Comparison of ENCODE assay signal across 30 cellular contexts in the genomic region with DNA sequence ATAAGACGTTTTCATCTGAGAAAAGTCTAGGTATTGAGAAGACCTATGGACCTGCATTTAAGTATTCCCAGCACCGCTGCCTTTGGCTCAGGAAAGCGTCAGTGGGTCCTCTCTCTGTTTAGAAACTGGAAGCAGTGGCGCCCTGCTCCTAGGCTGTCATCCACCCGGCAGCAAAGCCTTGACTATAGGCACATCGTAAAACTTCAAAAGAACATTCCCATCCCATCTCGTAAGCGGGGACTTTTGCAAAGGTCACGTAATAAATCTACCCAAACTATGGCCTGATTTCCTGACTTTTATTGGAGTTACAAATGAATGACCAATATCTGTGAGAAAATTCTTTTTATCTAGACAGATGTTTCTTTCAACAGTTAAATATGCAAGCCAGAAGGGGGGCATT.
"Had no signal": no experiment of that assay in that cellular context is flagged by ENCODE, and none has a peak within 500 bp of the region (broad histone marks: within the 10 kb centered on the region; RNA-seq: fewer than 3 reads in every experiment).

No MANE protein-coding gene starts in this region.

- H3K27ac Mint-ChIP-seq: dendritic cell treated with granulocyte-macrophage colony-stimulating factor and Interleukin-4, amounts not matched to agents 40 ng/mL and 50 ng/mL, for 4 days; endodermal cell; memory B cell; naive B cell; natural killer cell treated with Interleukin-12 subunit alpha and Interleukin-12 subunit beta and Interleukin-15 and Interleukin-18, amount 100 ng/mL, for 72 hours; stimulated activated effector memory CD8-positive, alpha-beta T cell treated with anti-CD3 and anti-CD28 coated beads, Interleukin-12 subunit alpha, Interleukin-12 subunit beta, amount 100 ng/mL, for 72 hours had no signal

- H3K4me2 ChIP-seq: smooth muscle cell had no signal

- H3K27ac ChIP-seq: colonic mucosa, esophagus squamous epithelium, heart right ventricle, prostate gland, right atrium auricular region, testis, tibial artery, upper lobe of left lung, uterus had no signal

- FAIRE-seq: islet of Langerhans had no signal

- H3K36me3 ChIP-seq: colonic mucosa, esophagus squamous epithelium, heart right ventricle, prostate gland, right atrium auricular region, tibial artery, upper lobe of left lung, uterus had no signal

- H3K4me1 Mint-ChIP-seq: endodermal cell; naive B cell; stimulated activated effector memory CD8-positive, alpha-beta T cell treated with anti-CD3 and anti-CD28 coated beads, Interleukin-12 subunit alpha, Interleukin-12 subunit beta, amount 100 ng/mL, for 72 hours had no signal

- H3K9me3 Mint-ChIP-seq: dendritic cell treated with granulocyte-macrophage colony-stimulating factor and Interleukin-4, amounts not matched to agents 40 ng/mL and 50 ng/mL, for 4 days; endodermal cell; memory B cell; natural killer cell treated with Interleukin-12 subunit alpha and Interleukin-12 subunit beta and Interleukin-15 and Interleukin-18, amount 100 ng/mL, for 72 hours; stimulated activated effector memory CD8-positive, alpha-beta T cell treated with anti-CD3 and anti-CD28 coated beads, Interleukin-12 subunit alpha, Interleukin-12 subunit beta, amount 100 ng/mL, for 72 hours had no signal

- H3K9me3 ChIP-seq: colonic mucosa, esophagus squamous epithelium, heart right ventricle, mucosa of descending colon, prostate gland, right atrium auricular region, testis, tibial artery, upper lobe of left lung, uterus had no signal

- H3K4me3 ChIP-seq: colonic mucosa, esophagus squamous epithelium, heart right ventricle, lung, mucosa of descending colon, prostate gland, right atrium auricular region, smooth muscle cell, testis, tibial artery, upper lobe of left lung, uterus had no signal

- ATAC-seq: heart right ventricle; left lobe of liver; mucosa of descending colon; natural killer cell treated with Interleukin-12 subunit alpha and Interleukin-12 subunit beta and Interleukin-15 and Interleukin-18, amount 100 ng/mL, for 72 hours; stimulated activated effector memory CD8-positive, alpha-beta T cell treated with anti-CD3 and anti-CD28 coated beads, Interleukin-12 subunit alpha, Interleukin-12 subunit beta, amount 100 ng/mL, for 72 hours had no signal

- H3K27me3 ChIP-seq: colonic mucosa, right atrium auricular region, testis, upper lobe of left lung, uterus had no signal

- DNase-seq: colonic mucosa; effector CD8-positive, alpha-beta T cell; endodermal cell; erythroblast; esophagus squamous epithelium; foreskin melanocyte; glutamatergic neuron; heart right ventricle; hippocampal formation; mucosa of descending colon; naive B cell; nucleus accumbens; stimulated activated CD4-positive, alpha-beta T cell treated with anti-CD3 and anti-CD28 coated beads, Interleukin-2, amount 100 ng/mL, for 24 hours; stimulated activated CD4-positive, alpha-beta T cell treated with anti-CD3 and anti-CD28 coated beads, Interleukin-4, amount 100 ng/mL, for 24 hours; stimulated activated naive CD4-positive, alpha-beta T cell treated with Interleukin-2 at 50 U/mL for 16 hours; substantia nigra; testis; tibial artery; upper lobe of left lung; uterus had no signal

- H3K36me3 Mint-ChIP-seq: memory B cell; naive B cell; natural killer cell treated with Interleukin-12 subunit alpha and Interleukin-12 subunit beta and Interleukin-15 and Interleukin-18, amount 100 ng/mL, for 72 hours; stimulated activated effector memory CD8-positive, alpha-beta T cell treated with anti-CD3 and anti-CD28 coated beads, Interleukin-12 subunit alpha, Interleukin-12 subunit beta, amount 100 ng/mL, for 72 hours had no signal

- H3K4me1 ChIP-seq: colonic mucosa, esophagus squamous epithelium, heart right ventricle, prostate gland, right atrium auricular region, tibial artery, upper lobe of left lung, uterus had no signal

- H3K4me3 Mint-ChIP-seq: dendritic cell treated with granulocyte-macrophage colony-stimulating factor and Interleukin-4, amounts not matched to agents 40 ng/mL and 50 ng/mL, for 4 days; endodermal cell; memory B cell; naive B cell; natural killer cell treated with Interleukin-12 subunit alpha and Interleukin-12 subunit beta and Interleukin-15 and Interleukin-18, amount 100 ng/mL, for 72 hours; stimulated activated effector memory CD8-positive, alpha-beta T cell treated with anti-CD3 and anti-CD28 coated beads, Interleukin-12 subunit alpha, Interleukin-12 subunit beta, amount 100 ng/mL, for 72 hours had no signal
